8 cellular contexts compared by ENCODE assay signal in genomic region chrX:48648299-48648698, GRCh38. TPM values are rescaled to one million over a fixed set of nuclear protein-coding genes. Genes with fewer than 3 reads are reported as not detected.
DNase-seq lines count a peak whose midpoint lies in the region; ATAC-seq and TF ChIP-seq lines count a peak whose summit lies in the region.

No MANE protein-coding gene starts in this region.

- H3K27me3 Mint-ChIP-seq in activated naive CD8-positive, alpha-beta T cell treated with anti-CD3 and anti-CD28 coated beads, Interleukin-2, amount 50 U/mL, for 24 hours, result no peaks in the 10 kb centered on the region

- H3K27me3 ChIP-seq in OCI-LY1 (ENCODE audit: insufficient read depth, low read length), result no peaks in the 10 kb centered on the region
- no peaks in the 10 kb centered on the region for H3K27me3 ChIP-seq in right atrium auricular region

- TF ChIP-seq CTCF in OCI-LY1 (IDR thresholded peaks at IDR 0.05; ENCODE audit: low read length), result peak; percentile 38; the same call in 1 of the 2 replicates
- peak in 1 of 2 donors; percentile 51 for TF ChIP-seq CTCF in right atrium auricular region (IDR thresholded peaks at IDR 0.05)

- ATAC-seq in activated naive CD8-positive, alpha-beta T cell treated with anti-CD3 and anti-CD28 coated beads, Interleukin-2, amount 50 U/mL, for 24 hours, result no peak
- ATAC-seq in GM19463 (IDR thresholded peaks at IDR 0.05; ENCODE audit: unreplicated experiment), result no peak
- no peak for ATAC-seq in GM18907 (IDR thresholded peaks at IDR 0.05; ENCODE audit: unreplicated experiment)

- no peaks in the 10 kb centered on the region for H3K9me3 Mint-ChIP-seq in activated naive CD8-positive, alpha-beta T cell treated with anti-CD3 and anti-CD28 coated beads, Interleukin-2, amount 50 U/mL, for 24 hours

- no peak overlapping the region for H3K4me3 ChIP-seq in OCI-LY1 (ENCODE audit: low read depth, low read length, poor library complexity, severe bottlenecking)
- H3K4me3 ChIP-seq in right atrium auricular region, result no peak overlapping the region

- no peak overlapping the region for H3K4me2 ChIP-seq in OCI-LY1 (ENCODE audit: low read length)

- H3K27ac ChIP-seq in OCI-LY1 (ENCODE audit: low read depth, low read length, poor library complexity, severe bottlenecking), result no peak overlapping the region
- H3K27ac ChIP-seq in right atrium auricular region, result no peak overlapping the region

- no peaks in the 10 kb centered on the region for H3K36me3 ChIP-seq in OCI-LY1 (ENCODE audit: insufficient read depth, low read length)
- no peaks in the 10 kb centered on the region for H3K36me3 ChIP-seq in right atrium auricular region

- H2AFZ ChIP-seq in OCI-LY1 (ENCODE audit: low read length), result no peak overlapping the region

- H3K9me3 ChIP-seq in OCI-LY1 (ENCODE audit: low read length), result no peaks in the 10 kb centered on the region
- no peaks in the 10 kb centered on the region for H3K9me3 ChIP-seq in right atrium auricular region

- DNase-seq in C1 segment of cervical spinal cord (lab: John Stamatoyannopoulos, UW), result peak in 10 of 14 donors; percentile 0 to 91 (median 18)
- peak; percentile 55 for DNase-seq in HCEC 1CT
- peak; percentile 9 for DNase-seq in activated naive CD8-positive, alpha-beta T cell treated with anti-CD3 and anti-CD28 coated beads, Interleukin-2, amount 50 U/mL, for 24 hours
- DNase-seq in right atrium auricular region (ENCODE audit: low spot score), result peak; percentile 59
- peak; percentile 42 for DNase-seq in renal cortical epithelial cell (ENCODE audit: low read depth)

- no peak overlapping the region for H3K27ac Mint-ChIP-seq in activated naive CD8-positive, alpha-beta T cell treated with anti-CD3 and anti-CD28 coated beads, Interleukin-2, amount 50 U/mL, for 24 hours

- no peak overlapping the region for H3K9ac ChIP-seq in OCI-LY1 (ENCODE audit: low read length)

- H3K9me2 ChIP-seq in OCI-LY1 (ENCODE audit: low read depth, low read length), result no peaks in the 10 kb centered on the region

- H3K4me1 ChIP-seq in OCI-LY1 (ENCODE audit: insufficient read depth, low read length, severe bottlenecking) (no peaks in the 10 kb centered on the region), right atrium auricular region (no peaks in the 10 kb centered on the region)

- no peaks in the 10 kb centered on the region for H4K20me1 ChIP-seq in OCI-LY1 (ENCODE audit: insufficient read depth, low read length)

- H3K79me2 ChIP-seq in OCI-LY1 (ENCODE audit: insufficient read depth, low read length), result no peaks in the 10 kb centered on the region

- H3F3A ChIP-seq in OCI-LY1 (ENCODE audit: insufficient read depth, low read length), result no peaks in the 10 kb centered on the region

- H3K4me3 Mint-ChIP-seq in activated naive CD8-positive, alpha-beta T cell treated with anti-CD3 and anti-CD28 coated beads, Interleukin-2, amount 50 U/mL, for 24 hours, result no peak overlapping the region

- peaks cover 1% of the 10 kb centered on the region for H3K4me1 Mint-ChIP-seq in activated naive CD8-positive, alpha-beta T cell treated with anti-CD3 and anti-CD28 coated beads, Interleukin-2, amount 50 U/mL, for 24 hours

- no peaks in the 10 kb centered on the region for H3K36me3 Mint-ChIP-seq in activated naive CD8-positive, alpha-beta T cell treated with anti-CD3 and anti-CD28 coated beads, Interleukin-2, amount 50 U/mL, for 24 hours (ENCODE audit: low read depth)

RNA-seq across cellular contexts. Expression of gene WAS, which starts 35.3 kb away (rescaled TPM):
- total RNA-seq in right atrium auricular region, result 1 to 10 TPM; 3.0 to 4.5 TPM
- total RNA-seq in renal cortical epithelial cell, result 0.30 TPM in 1 of 2 replicates, not detected in the other

RNA-seq across cellular contexts. Expression of gene SUV39H1, which starts 48.2 kb away (rescaled TPM):
- total RNA-seq in right atrium auricular region (1 to 10 TPM; 3.8 to 8.0 TPM), renal cortical epithelial cell (1.9 and 4.3 TPM in 2 replicates)

RNA-seq across cellular contexts. Expression of gene WDR13, which starts 51.0 kb away (rescaled TPM):
- total RNA-seq in right atrium auricular region (100 to 1,000 TPM; 208 to 214 TPM), renal cortical epithelial cell (119 and 212 TPM in 2 replicates)

Comparison
In these comparisons a context has a peak if more than half of its experiments do, and no peak if none do; other contexts are left out.
1. DNase-seq: peak in every context shown above with its lines; median percentile 59 in right atrium auricular region; 55 in HCEC 1CT; 42 in renal cortical epithelial cell; 18 in C1 segment of cervical spinal cord; 9 in activated naive CD8-positive, alpha-beta T cell treated with anti-CD3 and anti-CD28 coated beads, Interleukin-2, amount 50 U/mL, for 24 hours.